In genomic region chr16:70692481-70693203, GRCh38 we compare ENCODE assay signal across 14 cellular contexts. TPM values are rescaled to one million over a fixed set of nuclear protein-coding genes. Genes with fewer than 3 reads are reported as not detected.
DNase-seq lines count a peak whose midpoint lies in the region; ATAC-seq and TF ChIP-seq lines count a peak whose summit lies in the region.
"Had no signal": no experiment of that assay in that cellular context is flagged by ENCODE, and none has a peak within 500 bp of the region (broad histone marks: within the 10 kb centered on the region; RNA-seq: fewer than 3 reads in every experiment).

No MANE protein-coding gene starts in this region.

- TF ChIP-seq CTCF in heart right ventricle (IDR thresholded peaks at IDR 0.05) (no peak), parathyroid adenoma (IDR thresholded peaks at IDR 0.05) (no peak), vagina (IDR thresholded peaks at IDR 0.05) (no peak)

- H3K9ac ChIP-seq in parathyroid adenoma: no peak overlapping the region

- no peak for TF ChIP-seq POLR2A in vagina (IDR thresholded peaks at IDR 0.05)

- H3K79me2 ChIP-seq in parathyroid adenoma: no peaks in the 10 kb centered on the region

- no peak overlapping the region for H3K4me2 ChIP-seq in parathyroid adenoma (ENCODE audit: low read length)

- intact Hi-C loops in Right ventricle myocardium inferior (cut with DNase I): loop anchor here (2.0 kb wide), 1 partner anchor 38 kb away; no protein-coding TSS in a partner anchor
- intact Hi-C loops in left cardiac atrium (cut with DNase I): no loop called here
- intact Hi-C loops in heart right ventricle (cut with DNase I): no loop called here
- intact Hi-C loops in vagina (cut with DNase I): no loop called here

- peaks cover 73 to 100% (median 99%) of the 10 kb centered on the region in 9 donors for H3K4me1 ChIP-seq in heart right ventricle
- peaks cover 11% of the 10 kb centered on the region for H3K4me1 ChIP-seq in parathyroid adenoma
- H3K4me1 ChIP-seq in vagina: peaks cover 100% of the 10 kb centered on the region

- DNase-seq in Right ventricle myocardium inferior (ENCODE audit: missing footprints) (peak; percentile 66), left cardiac atrium (no peak), heart right ventricle (peak in 1 of 2 donors; percentile 25), vagina (ENCODE audit: extremely low spot score in 2 of 2) (no peak), DMS153 treated with DMSO at 0.1 percent for 48 hours (lab: John Stamatoyannopoulos, UW; ENCODE audit: unreplicated experiment) (no peak)
- DNase-seq: activated CD4-positive, alpha-beta T cell treated with anti-CD3 and anti-CD28 coated beads, Interleukin-2, amount 10 ng/mL, durations not matched to agents 7 days and 5 days; activated naive CD4-positive, alpha-beta T cell treated with Interleukin-2 at 50 U/mL for 16 hours; DND-41; KBM-7; NCI-H345 had no signal

- 59 to 65% methylated on average over 21 of the region's 21 CpGs for WGBS in heart right ventricle, 2 donors

- H3K27me3 ChIP-seq in heart right ventricle: no peaks in the 10 kb centered on the region
- H3K27me3 ChIP-seq in parathyroid adenoma (ENCODE audit: control insufficient read depth, insufficient read depth, low read length): no peaks in the 10 kb centered on the region
- no peaks in the 10 kb centered on the region for H3K27me3 ChIP-seq in vagina

- H3K4me3 ChIP-seq in heart right ventricle (no peak overlapping the region), parathyroid adenoma (ENCODE audit: low read depth, low read length) (no peak overlapping the region), vagina (no peak overlapping the region)

- H3K27ac ChIP-seq in heart right ventricle (peak overlapping the region; percentile 65 to 94 (median 84)), parathyroid adenoma (peak overlapping the region; percentile 84), vagina (peak overlapping the region; percentile 98)

- H3K9me3 ChIP-seq in heart right ventricle: no peaks in the 10 kb centered on the region
- no peaks in the 10 kb centered on the region for H3K9me3 ChIP-seq in parathyroid adenoma (ENCODE audit: control insufficient read depth, low read length)
- H3K9me3 ChIP-seq in vagina: no peaks in the 10 kb centered on the region

- no peak overlapping the region for H2AFZ ChIP-seq in parathyroid adenoma

- no peak for ATAC-seq in Right ventricle myocardium inferior
- ATAC-seq in left cardiac atrium: no peak
- peak in 1 of 8 donors; percentile 4 for ATAC-seq in heart right ventricle
- ATAC-seq in HG02840 (IDR thresholded peaks at IDR 0.05; ENCODE audit: low FRiP score, unreplicated experiment): no peak
- no peak for ATAC-seq in GM21367 (IDR thresholded peaks at IDR 0.05; ENCODE audit: unreplicated experiment)

- no peaks in the 10 kb centered on the region for H3K36me3 ChIP-seq in heart right ventricle
- H3K36me3 ChIP-seq in parathyroid adenoma (ENCODE audit: control insufficient read depth, insufficient read depth, low read length): no peaks in the 10 kb centered on the region
- no peaks in the 10 kb centered on the region for H3K36me3 ChIP-seq in vagina

RNA-seq across cellular contexts. Expression of gene MTSS2, which starts 6.8 kb away (rescaled TPM):
- total RNA-seq in Right ventricle myocardium inferior (88.4 TPM), left cardiac atrium (10 to 100 TPM; 50.7 to 51.4 TPM), heart right ventricle (100 to 1,000 TPM in 2 of 10 donors, 10 to 100 TPM in 8; 39.8 to 121 (median 62.1) TPM), vagina (102 TPM)
- polyA plus RNA-seq in heart right ventricle: 10 to 100 TPM; 39.0 to 39.7 TPM

RNA-seq across cellular contexts. Expression of gene IL34, which starts 46.3 kb away (rescaled TPM):
- 2.0 TPM for total RNA-seq in Right ventricle myocardium inferior
- 1 to 10 TPM; 1.4 to 4.0 TPM for total RNA-seq in left cardiac atrium
- total RNA-seq in heart right ventricle: 1 to 10 TPM in 8 of 10 donors, under 1 TPM in 2; 0.37 to 4.4 (median 2.1) TPM
- 1 to 10 TPM in 1 of 2 donors, under 1 TPM in 1; 0.72 to 2.7 TPM for polyA plus RNA-seq in heart right ventricle
- 6.1 TPM for total RNA-seq in vagina
- total RNA-seq: A673; activated CD4-positive, alpha-beta T cell treated with anti-CD3 and anti-CD28 coated beads, Interleukin-2, amount 10 ng/mL, durations not matched to agents 7 days and 5 days had no signal
